In the genomic region with DNA sequence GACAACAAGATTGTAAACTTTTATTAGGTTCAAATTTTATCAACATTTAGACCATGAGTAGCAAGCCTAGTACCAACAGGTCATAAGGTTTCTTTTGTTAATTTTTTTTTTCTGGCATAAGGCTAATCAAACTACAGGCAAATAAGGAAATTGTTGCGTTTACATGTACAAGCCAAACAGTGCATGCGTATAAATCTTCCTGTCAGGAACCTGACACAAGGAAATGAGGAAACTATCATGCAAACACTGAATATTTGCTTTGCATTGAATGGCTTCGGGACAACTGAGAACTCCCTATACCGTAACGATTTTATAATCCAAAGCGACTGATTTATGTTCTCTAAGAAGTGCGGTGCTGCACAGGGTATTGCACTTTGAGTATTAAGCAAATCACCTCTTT, we compare ENCODE assay signal across 2 cellular contexts.
TF ChIP-seq lines count a peak whose summit lies in the region.

No MANE protein-coding gene starts in this region.

TF ChIP-seq in K562, 482 proteins besides CTCF, POLR2A, EP300 and RAD21:
- TF ChIP-seq ZNF140 (CRISPR knock-in tag; IDR thresholded peaks at IDR 0.05): no peak
- no peak for TF ChIP-seq NR3C1 (CRISPR knock-in tag; IDR thresholded peaks at IDR 0.05)
- TF ChIP-seq MEIS2 (IDR thresholded peaks at IDR 0.05; ENCODE audit: partially characterized antibody): peak; percentile 86
- TF ChIP-seq PKNOX1 (IDR thresholded peaks at IDR 0.05): peak; percentile 71
- TF ChIP-seq FOXA1 (IDR thresholded peaks at IDR 0.05; ENCODE audit: borderline replicate concordance): no peak
- TF ChIP-seq, protein P1, sequence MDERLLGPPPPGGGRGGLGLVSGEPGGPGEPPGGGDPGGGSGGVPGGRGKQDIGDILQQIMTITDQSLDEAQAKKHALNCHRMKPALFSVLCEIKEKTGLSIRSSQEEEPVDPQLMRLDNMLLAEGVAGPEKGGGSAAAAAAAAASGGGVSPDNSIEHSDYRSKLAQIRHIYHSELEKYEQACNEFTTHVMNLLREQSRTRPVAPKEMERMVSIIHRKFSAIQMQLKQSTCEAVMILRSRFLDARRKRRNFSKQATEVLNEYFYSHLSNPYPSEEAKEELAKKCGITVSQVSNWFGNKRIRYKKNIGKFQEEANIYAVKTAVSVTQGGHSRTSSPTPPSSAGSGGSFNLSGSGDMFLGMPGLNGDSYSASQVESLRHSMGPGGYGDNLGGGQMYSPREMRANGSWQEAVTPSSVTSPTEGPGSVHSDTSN (CRISPR knock-in tag; IDR thresholded peaks at IDR 0.05; ENCODE audit: low read depth): no peak
- TF ChIP-seq, protein P1 (tag; conservative IDR thresholded peaks at IDR 0.05; ENCODE audit: low read depth): peak; percentile 60
- TF ChIP-seq KLF13 (tag; IDR thresholded peaks at IDR 0.05; ENCODE audit: borderline replicate concordance, low read depth): no peak
- no peak for TF ChIP-seq TAF9B (IDR thresholded peaks at IDR 0.05; ENCODE audit: partially characterized antibody)
- no peak for TF ChIP-seq RNF2 (IDR thresholded peaks at IDR 0.05)

TF ChIP-seq in HepG2, 621 proteins besides CTCF, POLR2A, EP300 and RAD21:
- TF ChIP-seq, protein P2, sequence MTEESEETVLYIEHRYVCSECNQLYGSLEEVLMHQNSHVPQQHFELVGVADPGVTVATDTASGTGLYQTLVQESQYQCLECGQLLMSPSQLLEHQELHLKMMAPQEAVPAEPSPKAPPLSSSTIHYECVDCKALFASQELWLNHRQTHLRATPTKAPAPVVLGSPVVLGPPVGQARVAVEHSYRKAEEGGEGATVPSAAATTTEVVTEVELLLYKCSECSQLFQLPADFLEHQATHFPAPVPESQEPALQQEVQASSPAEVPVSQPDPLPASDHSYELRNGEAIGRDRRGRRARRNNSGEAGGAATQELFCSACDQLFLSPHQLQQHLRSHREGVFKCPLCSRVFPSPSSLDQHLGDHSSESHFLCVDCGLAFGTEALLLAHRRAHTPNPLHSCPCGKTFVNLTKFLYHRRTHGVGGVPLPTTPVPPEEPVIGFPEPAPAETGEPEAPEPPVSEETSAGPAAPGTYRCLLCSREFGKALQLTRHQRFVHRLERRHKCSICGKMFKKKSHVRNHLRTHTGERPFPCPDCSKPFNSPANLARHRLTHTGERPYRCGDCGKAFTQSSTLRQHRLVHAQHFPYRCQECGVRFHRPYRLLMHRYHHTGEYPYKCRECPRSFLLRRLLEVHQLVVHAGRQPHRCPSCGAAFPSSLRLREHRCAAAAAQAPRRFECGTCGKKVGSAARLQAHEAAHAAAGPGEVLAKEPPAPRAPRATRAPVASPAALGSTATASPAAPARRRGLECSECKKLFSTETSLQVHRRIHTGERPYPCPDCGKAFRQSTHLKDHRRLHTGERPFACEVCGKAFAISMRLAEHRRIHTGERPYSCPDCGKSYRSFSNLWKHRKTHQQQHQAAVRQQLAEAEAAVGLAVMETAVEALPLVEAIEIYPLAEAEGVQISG (CRISPR knock-in tag; IDR thresholded peaks at IDR 0.05): no peak
